In genomic region chr7:28627869-28628268, GRCh38 we compare ENCODE assay signal across 17 cellular contexts.
DNase-seq lines count a peak whose midpoint lies in the region; FAIRE-seq and TF ChIP-seq lines count a peak whose summit lies in the region.
"Had no signal": no experiment of that assay in that cellular context is flagged by ENCODE, and none has a peak within 500 bp of the region (broad histone marks: within the 10 kb centered on the region; RNA-seq: fewer than 3 reads in every experiment).

No MANE protein-coding gene starts in this region.

- no peak overlapping the region for H3K23ac ChIP-seq in mesenchymal stem cell (ENCODE audit: low read length in 2 of 2)

- intact Hi-C loops in thyroid gland (cut with DNase I): loop anchor here (10.0 kb wide), 1 partner anchor 243 kb away; no protein-coding TSS in a partner anchor

- no peak overlapping the region for H2AK5ac ChIP-seq in mesenchymal stem cell (ENCODE audit: low read length, severe bottlenecking)

- H2BK12ac ChIP-seq in mesenchymal stem cell (ENCODE audit: low read length in 2 of 2): no peak overlapping the region

- no peak for TF ChIP-seq CTCF in bronchial epithelial cell (IDR thresholded peaks at IDR 0.05; ENCODE audit: insufficient read depth, low read length, severe bottlenecking)
- no peak for TF ChIP-seq CTCF in thyroid gland (IDR thresholded peaks at IDR 0.05)

- H3K4me3 ChIP-seq in bronchial epithelial cell (ENCODE audit: low read depth, low read length): no peak overlapping the region
- peak overlapping the region in 1 of 2 experiments; percentile 41 for H3K4me3 ChIP-seq in mesenchymal stem cell (ENCODE audit: insufficient read depth in 1 of 2, low read depth in 1 of 2, low read length in 2 of 2)
- H3K4me3 ChIP-seq in skeletal muscle tissue (ENCODE audit: low read length in 3 of 3): no peak overlapping the region
- H3K4me3 ChIP-seq in thyroid gland (replicated peaks in 1 of 3): no peak overlapping the region
- H3K4me3 ChIP-seq: GM12878, GM23338 had no signal

- no peak overlapping the region for H2BK120ac ChIP-seq in mesenchymal stem cell (ENCODE audit: low read depth, low read length)

- no peak overlapping the region for H2AFZ ChIP-seq in mesenchymal stem cell (ENCODE audit: low read depth, low read length)
- H2AFZ ChIP-seq: GM23338 had no signal

- peak overlapping the region; percentile 82 for H3K9ac ChIP-seq in mesenchymal stem cell (ENCODE audit: low read length)
- no peak overlapping the region for H3K9ac ChIP-seq in skeletal muscle tissue (ENCODE audit: low read depth in 1 of 3, low read length in 3 of 3)

- H3K9me3 ChIP-seq in mesenchymal stem cell (ENCODE audit: control insufficient read depth, low read length) (no peaks in the 10 kb centered on the region), skeletal muscle tissue (ENCODE audit: control insufficient read depth in 3 of 3, low read length in 3 of 3) (no peaks in the 10 kb centered on the region), thyroid gland (no peaks in the 10 kb centered on the region)

- no peak overlapping the region for H2BK15ac ChIP-seq in mesenchymal stem cell (ENCODE audit: low read depth, poor library complexity, severe bottlenecking)

- H3K27ac ChIP-seq in mesenchymal stem cell (ENCODE audit: low read length, poor library complexity, severe bottlenecking) (no peak overlapping the region), skeletal muscle tissue (ENCODE audit: low read depth, low read length) (peak overlapping the region; percentile 65), thyroid gland (no peak overlapping the region)

- DNase-seq in NCI-H510A treated with DMSO at 0.1 percent for 48 hours (lab: John Stamatoyannopoulos, UW) (peak; percentile 17), NCI-H510A (lab: John Stamatoyannopoulos, UW) (no peak), bronchial epithelial cell (ENCODE audit: low read depth) (no peak), mesenchymal stem cell (no peak), kidney tubule cell (ENCODE audit: low spot score) (no peak), glomerular visceral epithelial cell (ENCODE audit: extremely low spot score) (no peak), thyroid gland (no peak)
- DNase-seq: CD8-positive, alpha-beta memory T cell; GDM1; NCI-H146; NCI-H2081 treated with DMSO at 0.1 percent for 48 hours; NCI-H524 treated with DMSO at 0.1 percent for 48 hours had no signal

- no peak overlapping the region for H3K18ac ChIP-seq in mesenchymal stem cell (ENCODE audit: low read depth in 1 of 2, low read length in 2 of 2)

- peak; percentile 18 for FAIRE-seq in bronchial epithelial cell (lab: Jason Lieb, UNC)
- FAIRE-seq: D721Med, GM12878, GM18507 had no signal

- no peak for TF ChIP-seq POLR2A in thyroid gland (IDR thresholded peaks at IDR 0.05)

- H4K8ac ChIP-seq in mesenchymal stem cell (ENCODE audit: low read length): no peak overlapping the region

- no peaks in the 10 kb centered on the region for H3K79me1 ChIP-seq in mesenchymal stem cell (replicated peaks; ENCODE audit: low read length, poor library complexity, severe bottlenecking)

- no peak overlapping the region for H3K4me2 ChIP-seq in mesenchymal stem cell (ENCODE audit: low read length, poor library complexity, severe bottlenecking)
- H3K4me2 ChIP-seq: GM23338 had no signal

- no peak overlapping the region for H4K91ac ChIP-seq in mesenchymal stem cell (ENCODE audit: low read length)

- H3K27me3 ChIP-seq in bronchial epithelial cell (ENCODE audit: control insufficient read depth, insufficient read depth, low read length): peaks cover 2% of the 10 kb centered on the region
- H3K27me3 ChIP-seq in mesenchymal stem cell (ENCODE audit: control insufficient read depth in 1 of 2, insufficient read depth in 1 of 2, low read length in 2 of 2): no peaks in the 10 kb centered on the region
- no peaks in the 10 kb centered on the region for H3K27me3 ChIP-seq in skeletal muscle tissue (ENCODE audit: control insufficient read depth in 3 of 3, insufficient read depth in 3 of 3, low read length in 3 of 3)
- H3K27me3 ChIP-seq in thyroid gland: no peaks in the 10 kb centered on the region

- H3K36me3 ChIP-seq in bronchial epithelial cell (ENCODE audit: control insufficient read depth, insufficient read depth, low read length) (no peaks in the 10 kb centered on the region), mesenchymal stem cell (ENCODE audit: control insufficient read depth in 1 of 2, insufficient read depth in 2 of 2, low read depth in 1 of 2, low read length in 2 of 2) (no peaks in the 10 kb centered on the region), skeletal muscle tissue (ENCODE audit: control insufficient read depth in 3 of 3, insufficient read depth in 3 of 3, low read length in 3 of 3) (no peaks in the 10 kb centered on the region), thyroid gland (no peaks in the 10 kb centered on the region)

- H3K4me1 ChIP-seq in mesenchymal stem cell (ENCODE audit: control insufficient read depth, insufficient read depth, low read depth, low read length): peaks cover 6% of the 10 kb centered on the region
- peaks cover 28 to 43% (median 33%) of the 10 kb centered on the region in 3 donors for H3K4me1 ChIP-seq in skeletal muscle tissue (ENCODE audit: control insufficient read depth in 3 of 3, insufficient read depth in 3 of 3, low read length in 3 of 3)
- peaks cover 0 to 5% of the 10 kb centered on the region in 2 donors for H3K4me1 ChIP-seq in thyroid gland

- H2BK5ac ChIP-seq in mesenchymal stem cell (ENCODE audit: low read depth, low read length, poor library complexity, severe bottlenecking): no peak overlapping the region

- H3K4ac ChIP-seq in mesenchymal stem cell (ENCODE audit: low read depth in 1 of 2, low read length in 2 of 2): no peak overlapping the region

- 83% methylated on average over 4 of the region's 4 CpGs for WGBS in mesenchymal stem cell
- 83 to 84% methylated on average over 4 of the region's 4 CpGs for WGBS in thyroid gland, 2 donors

- H3K14ac ChIP-seq in mesenchymal stem cell (ENCODE audit: low read length in 2 of 2): no peak overlapping the region
